Comparison of ENCODE assay signal across 1 cellular context in genomic region chr5:83433891-83434290, GRCh38.
TF ChIP-seq lines count a peak whose summit lies in the region.

No MANE protein-coding gene starts in this region.

TF ChIP-seq in GM23338, 12 proteins besides CTCF, POLR2A, EP300 and RAD21 (continued from another document):
- TF ChIP-seq ZNF462 (CRISPR knock-in tag; IDR thresholded peaks at IDR 0.05) = no peak
- TF ChIP-seq ZNF114 (CRISPR knock-in tag; IDR thresholded peaks at IDR 0.05) = no peak
